8 cellular contexts compared by ENCODE assay signal in the genomic region with DNA sequence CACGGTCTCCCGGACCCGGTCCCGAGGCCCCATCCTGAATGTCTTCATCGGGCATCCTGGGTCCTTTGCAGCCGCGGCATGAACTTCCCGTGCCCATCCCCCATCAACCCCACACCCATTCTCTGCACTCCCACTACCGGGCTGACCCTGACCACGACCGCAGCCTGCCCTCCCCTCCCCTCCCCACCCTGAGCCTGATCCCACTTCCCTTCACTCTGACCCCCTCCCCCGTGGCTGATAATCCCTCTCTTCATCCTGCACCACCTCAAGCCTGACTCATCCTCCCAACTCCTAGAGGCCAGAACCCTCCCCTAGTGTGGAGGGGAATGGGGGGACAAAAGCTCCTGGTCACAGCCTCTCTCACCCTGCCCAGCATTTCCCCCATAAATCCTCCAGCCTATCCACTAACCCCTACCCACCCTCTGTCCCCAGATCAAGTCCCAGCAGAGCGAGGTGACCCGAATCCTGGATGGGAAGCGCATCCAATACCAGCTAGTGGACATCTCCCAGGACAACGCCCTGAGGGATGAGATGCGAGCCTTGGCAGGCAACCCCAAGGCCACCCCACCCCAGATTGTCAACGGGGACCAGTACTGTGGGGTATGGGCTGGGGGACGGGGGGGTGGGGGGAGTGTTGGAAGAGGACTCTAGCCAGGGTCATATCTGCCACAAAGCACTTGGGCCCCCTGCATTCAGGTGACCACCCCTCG. TPM values are rescaled to one million over a fixed set of nuclear protein-coding genes. Genes with fewer than 3 reads are reported as not detected.
DNase-seq lines count a peak whose midpoint lies in the region; ATAC-seq and TF ChIP-seq lines count a peak whose summit lies in the region.

No MANE protein-coding gene starts in this region.

- TF ChIP-seq CTCF in brain (conservative IDR thresholded peaks at IDR 0.05) (no peak), left lung (IDR thresholded peaks at IDR 0.05) (no peak), tibial artery (IDR thresholded peaks at IDR 0.05) (no peak)

- no peaks in the 10 kb centered on the region for H3K27me3 ChIP-seq in left lung
- H3K27me3 ChIP-seq in tibial artery, result no peaks in the 10 kb centered on the region

- peaks cover 0 to 36% of the 10 kb centered on the region in 2 donors for H3K36me3 ChIP-seq in left lung
- no peaks in the 10 kb centered on the region for H3K36me3 ChIP-seq in tibial artery

- H3K4me1 Mint-ChIP-seq in brain, result peaks cover 84% of the 10 kb centered on the region

- H3K4me1 ChIP-seq in left lung, result peaks cover 54 to 91% of the 10 kb centered on the region in 2 donors
- peaks cover 0 to 86% (median 73%) of the 10 kb centered on the region in 4 donors for H3K4me1 ChIP-seq in tibial artery

- no peaks in the 10 kb centered on the region for H3K9me3 ChIP-seq in left lung
- H3K9me3 ChIP-seq in tibial artery, result no peaks in the 10 kb centered on the region

- intact Hi-C loops in left lung (cut with DNase I) (loop anchor here in 1 of 2 donors (5.0 kb wide), 1 partner anchor 42 kb away; no protein-coding TSS in a partner anchor), tibial artery (cut with DNase I; ENCODE audit: low total_unique reads) (no loop called here)

- peaks cover 2% of the 10 kb centered on the region for H3K27me3 Mint-ChIP-seq in brain

- DNase-seq in DMS 273 (lab: John Stamatoyannopoulos, UW; ENCODE audit: unreplicated experiment) (peak; percentile 60), DMS 273 treated with DMSO at 0.1 percent for 48 hours (lab: John Stamatoyannopoulos, UW) (no peak), NCI-H82 treated with DMSO at 0.1 percent for 48 hours (lab: John Stamatoyannopoulos, UW; ENCODE audit: unreplicated experiment) (peak; percentile 35), left lung (peak in 1 of 2 donors; percentile 51), tibial artery (peak in 1 of 2 donors; percentile 68), NCI-H2171 (lab: John Stamatoyannopoulos, UW) (no peak)

- H3K4me3 Mint-ChIP-seq in brain, result peak overlapping the region; percentile 91 to 95 (median 92)

- H3K27ac Mint-ChIP-seq in brain, result peak overlapping the region; percentile 80 to 94 (median 88)

- H3K9me3 Mint-ChIP-seq in brain, result no peaks in the 10 kb centered on the region

- peak overlapping the region; percentile 94 to 98 for H3K27ac ChIP-seq in left lung
- H3K27ac ChIP-seq in tibial artery, result peak overlapping the region; percentile 86 to 92

- peaks cover 22% of the 10 kb centered on the region for H3K36me3 Mint-ChIP-seq in brain

- peak; percentile 0 for ATAC-seq in left lung
- ATAC-seq in GM18870 (IDR thresholded peaks at IDR 0.05; ENCODE audit: unreplicated experiment), result no peak

- H3K4me3 ChIP-seq in left lung, result peak overlapping the region; percentile 70 to 98
- H3K4me3 ChIP-seq in tibial artery, result peak overlapping the region; percentile 74 to 88

RNA-seq across cellular contexts. Expression of a gene that starts 0.6 kb away (rescaled TPM):
- 278 TPM for polyA plus RNA-seq in brain (ENCODE audit: insufficient read depth, low read depth, low replicate concordance)
- total RNA-seq in left lung, result 100 to 1,000 TPM; 210 to 347 TPM

RNA-seq across cellular contexts. Expression of a gene that starts 25.9 kb away (rescaled TPM):
- polyA plus RNA-seq in brain (ENCODE audit: insufficient read depth, low read depth, low replicate concordance), result 31.6 TPM
- 10 to 100 TPM; 24.0 to 43.1 TPM for total RNA-seq in left lung

RNA-seq across cellular contexts. Expression of a gene that starts 37.3 kb away (rescaled TPM):
- polyA plus RNA-seq in brain (ENCODE audit: insufficient read depth, low read depth, low replicate concordance), result 3.6 TPM
- 100 to 1,000 TPM in 1 of 2 donors, 10 to 100 TPM in 1; 96.7 to 170 TPM for total RNA-seq in left lung

RNA-seq across cellular contexts. Expression of a gene that starts 46.5 kb away (rescaled TPM):
- 32.8 TPM for polyA plus RNA-seq in brain (ENCODE audit: insufficient read depth, low read depth, low replicate concordance)
- 10 to 100 TPM; 12.1 to 13.6 TPM for total RNA-seq in left lung

Comparison
In these comparisons a context has a peak if more than half of its experiments do, and no peak if none do; other contexts are left out.
1. DNase-seq: peak in DMS 273 (single experiment) and NCI-H82 treated with DMSO at 0.1 percent for 48 hours (single experiment); none in DMS 273 treated with DMSO at 0.1 percent for 48 hours (single experiment) and NCI-H2171 (single experiment).